In the genomic region with DNA sequence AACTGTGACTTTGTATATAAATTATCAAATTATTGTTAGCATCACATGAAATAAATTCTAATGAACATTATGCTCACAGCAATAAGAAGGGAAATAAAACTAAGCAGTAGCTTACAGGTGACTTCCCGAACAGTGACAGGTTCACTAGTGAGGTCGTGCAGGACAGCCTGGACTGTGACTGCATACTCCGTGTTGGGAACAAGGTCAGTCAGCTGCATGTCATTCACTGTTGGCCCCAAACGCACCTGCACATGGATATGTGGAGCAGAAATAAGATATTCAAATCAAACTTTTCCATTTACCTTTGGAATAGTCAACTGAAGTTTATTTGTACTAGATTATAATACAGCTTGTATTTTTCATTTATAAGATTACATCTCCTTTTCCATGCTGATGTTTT, we compare ENCODE assay signal across 26 cellular contexts.
"Had no signal": no experiment of that assay in that cellular context is flagged by ENCODE, and none has a peak within 500 bp of the region (broad histone marks: within the 10 kb centered on the region; RNA-seq: fewer than 3 reads in every experiment).

No MANE protein-coding gene starts in this region.

- H3K9me3 ChIP-seq: psoas muscle, right lobe of liver, sigmoid colon, stomach, tibial artery, transverse colon, upper lobe of right lung, uterus had no signal

- H3K4me2 ChIP-seq: neural progenitor cell had no signal

- H3K4me3 Mint-ChIP-seq: naive thymus-derived CD4-positive, alpha-beta T cell; natural killer cell; nephron; neural progenitor cell; stimulated activated effector memory CD8-positive, alpha-beta T cell treated with anti-CD3 and anti-CD28 coated beads, Interleukin-12 subunit alpha, Interleukin-12 subunit beta, amount 100 ng/mL, for 72 hours; stimulated activated naive B cell treated with anti-CD40 and anti-IgM and Interleukin-4, amounts not matched to agents 10 μg/mL and 1 μg/mL and 100 μg/mL, for 72 hours; stimulated activated naive CD8-positive, alpha-beta T cell treated with anti-CD3 and anti-CD28 coated beads, Interleukin-15, Interleukin-2, amounts not matched to agents 100 ng/mL and 50 ng/mL, for 24 hours; type B pancreatic cell had no signal

- H3K27ac Mint-ChIP-seq: naive thymus-derived CD4-positive, alpha-beta T cell; natural killer cell; nephron; neural progenitor cell; progenitor cell of endocrine pancreas; stimulated activated effector memory CD8-positive, alpha-beta T cell treated with anti-CD3 and anti-CD28 coated beads, Interleukin-12 subunit alpha, Interleukin-12 subunit beta, amount 100 ng/mL, for 72 hours; stimulated activated naive B cell treated with anti-CD40 and anti-IgM and Interleukin-4, amounts not matched to agents 10 μg/mL and 1 μg/mL and 100 μg/mL, for 72 hours; stimulated activated naive CD8-positive, alpha-beta T cell treated with anti-CD3 and anti-CD28 coated beads, Interleukin-15, Interleukin-2, amounts not matched to agents 100 ng/mL and 50 ng/mL, for 24 hours; type B pancreatic cell had no signal

- H3K36me3 ChIP-seq: neural progenitor cell, right lobe of liver, transverse colon, upper lobe of right lung, uterus had no signal

- H3K9ac ChIP-seq: neural progenitor cell, parathyroid adenoma had no signal

- H3K36me3 Mint-ChIP-seq: naive thymus-derived CD4-positive, alpha-beta T cell; natural killer cell; neural progenitor cell; stimulated activated effector memory CD8-positive, alpha-beta T cell treated with anti-CD3 and anti-CD28 coated beads, Interleukin-12 subunit alpha, Interleukin-12 subunit beta, amount 100 ng/mL, for 72 hours; stimulated activated naive B cell treated with anti-CD40 and anti-IgM and Interleukin-4, amounts not matched to agents 10 μg/mL and 1 μg/mL and 100 μg/mL, for 72 hours; type B pancreatic cell had no signal

- H3K27me3 ChIP-seq: neural progenitor cell, right lobe of liver, sigmoid colon, stomach, tibial artery, transverse colon, upper lobe of right lung, uterus had no signal

- H3K27me3 Mint-ChIP-seq: progenitor cell of endocrine pancreas, type B pancreatic cell had no signal

- H3K9me3 Mint-ChIP-seq: natural killer cell; nephron; neural progenitor cell; stimulated activated effector memory CD8-positive, alpha-beta T cell treated with anti-CD3 and anti-CD28 coated beads, Interleukin-12 subunit alpha, Interleukin-12 subunit beta, amount 100 ng/mL, for 72 hours; stimulated activated naive CD8-positive, alpha-beta T cell treated with anti-CD3 and anti-CD28 coated beads, Interleukin-15, Interleukin-2, amounts not matched to agents 100 ng/mL and 50 ng/mL, for 24 hours; type B pancreatic cell had no signal

- DNase-seq: naive thymus-derived CD4-positive, alpha-beta T cell; natural killer cell; occipital lobe; psoas muscle; right cardiac atrium; right lobe of liver; sigmoid colon; small intestine; stimulated activated CD4-positive, alpha-beta T cell treated with anti-CD3 and anti-CD28 coated beads, Interleukin-15, amount 100 ng/mL, for 24 hours; stimulated activated CD4-positive, alpha-beta T cell treated with anti-CD3 and anti-CD28 coated beads, Interleukin-2, amount 100 ng/mL, for 24 hours; stimulated activated CD4-positive, alpha-beta T cell treated with anti-CD3 and anti-CD28 coated beads, Interleukin-2, amount 100 ng/mL, for 48 hours; stimulated activated CD4-positive, alpha-beta T cell treated with anti-CD3 and anti-CD28 coated beads, Interleukin-4, amount 100 ng/mL, for 24 hours; stimulated activated naive B cell treated with anti-CD40 and anti-IgM and Interleukin-4, amounts not matched to agents 10 μg/mL and 1 μg/mL and 100 μg/mL, for 72 hours; stimulated activated naive CD4-positive, alpha-beta T cell treated with Interleukin-2 at 50 U/mL for 16 hours; stomach; tibial artery; transverse colon; upper lobe of right lung; uterus had no signal

- H2AFZ ChIP-seq: neural progenitor cell, parathyroid adenoma had no signal

- H3K4me3 ChIP-seq: neural progenitor cell, psoas muscle, right lobe of liver, sigmoid colon, stomach, tibial artery, transverse colon, upper lobe of right lung, uterus had no signal

- H3K4me1 Mint-ChIP-seq: naive thymus-derived CD4-positive, alpha-beta T cell; natural killer cell; neural progenitor cell; stimulated activated effector memory CD8-positive, alpha-beta T cell treated with anti-CD3 and anti-CD28 coated beads, Interleukin-12 subunit alpha, Interleukin-12 subunit beta, amount 100 ng/mL, for 72 hours had no signal

- H3K27ac ChIP-seq: neural progenitor cell, parathyroid adenoma, psoas muscle, right lobe of liver, sigmoid colon, stomach, tibial artery, transverse colon, upper lobe of right lung, uterus had no signal

- ATAC-seq: naive thymus-derived CD4-positive, alpha-beta T cell; natural killer cell; psoas muscle; right cardiac atrium; right lobe of liver; stimulated activated effector memory CD8-positive, alpha-beta T cell treated with anti-CD3 and anti-CD28 coated beads, Interleukin-12 subunit alpha, Interleukin-12 subunit beta, amount 100 ng/mL, for 72 hours; stimulated activated naive B cell treated with anti-CD40 and anti-IgM and Interleukin-4, amounts not matched to agents 10 μg/mL and 1 μg/mL and 100 μg/mL, for 72 hours; upper lobe of right lung had no signal

- H3K4me1 ChIP-seq: neural progenitor cell, parathyroid adenoma, psoas muscle, right lobe of liver, stomach, transverse colon, upper lobe of right lung, uterus had no signal
